13 cellular contexts compared by ENCODE assay signal in genomic region chr1:235735630-235736029, GRCh38.
DNase-seq lines count a peak whose midpoint lies in the region; ATAC-seq and FAIRE-seq lines count a peak whose summit lies in the region.
"Had no signal": no experiment of that assay in that cellular context is flagged by ENCODE, and none has a peak within 500 bp of the region (broad histone marks: within the 10 kb centered on the region; RNA-seq: fewer than 3 reads in every experiment).

No MANE protein-coding gene starts in this region.

- no peak overlapping the region for H3K27ac Mint-ChIP-seq in activated naive CD8-positive, alpha-beta T cell treated with anti-CD3 and anti-CD28 coated beads, Interleukin-2, amount 50 U/mL, for 24 hours
- no peak overlapping the region for H3K27ac Mint-ChIP-seq in activated naive CD8-positive, alpha-beta T cell treated with anti-CD3 and anti-CD28 coated beads for 36 hours

- DNase-seq in activated naive CD8-positive, alpha-beta T cell treated with anti-CD3 and anti-CD28 coated beads, Interleukin-2, amount 50 U/mL, for 24 hours, result no peak
- no peak for DNase-seq in activated naive CD8-positive, alpha-beta T cell treated with anti-CD3 and anti-CD28 coated beads for 36 hours
- DNase-seq in fibroblast of peridontal ligament (ENCODE audit: extremely low read depth) (peak; percentile 31), superior temporal gyrus (ENCODE audit: extremely low spot score) (peak; percentile 52), DMS53 treated with DMSO at 0.1 percent for 48 hours (lab: John Stamatoyannopoulos, UW; ENCODE audit: unreplicated experiment) (no peak)
- DNase-seq in activated naive CD4-positive, alpha-beta T cell treated with anti-CD3 and anti-CD28 coated beads, Interleukin-2, amount 50 U/mL, for 16 hours, result no peak
- no peak for DNase-seq in activated T-cell treated with anti-CD3 and anti-CD28 coated beads, Interleukin-2, amount 50 U/mL, for 1 hour
- DNase-seq: NCI-H1436, NCI-H774, RPMI8226, SIG-M5 had no signal

- no peaks in the 10 kb centered on the region for H3K27me3 Mint-ChIP-seq in activated naive CD8-positive, alpha-beta T cell treated with anti-CD3 and anti-CD28 coated beads, Interleukin-2, amount 50 U/mL, for 24 hours
- no peaks in the 10 kb centered on the region for H3K27me3 Mint-ChIP-seq in activated naive CD8-positive, alpha-beta T cell treated with anti-CD3 and anti-CD28 coated beads for 36 hours

- H3K4me1 Mint-ChIP-seq in activated naive CD8-positive, alpha-beta T cell treated with anti-CD3 and anti-CD28 coated beads, Interleukin-2, amount 50 U/mL, for 24 hours, result peaks cover 14% of the 10 kb centered on the region
- peaks cover 2% of the 10 kb centered on the region for H3K4me1 Mint-ChIP-seq in activated naive CD8-positive, alpha-beta T cell treated with anti-CD3 and anti-CD28 coated beads for 36 hours

- ATAC-seq in activated naive CD8-positive, alpha-beta T cell treated with anti-CD3 and anti-CD28 coated beads, Interleukin-2, amount 50 U/mL, for 24 hours, result peak; percentile 53
- ATAC-seq: HCT116 had no signal

- no peaks in the 10 kb centered on the region for H3K9me3 Mint-ChIP-seq in activated naive CD8-positive, alpha-beta T cell treated with anti-CD3 and anti-CD28 coated beads, Interleukin-2, amount 50 U/mL, for 24 hours
- H3K9me3 Mint-ChIP-seq in activated naive CD8-positive, alpha-beta T cell treated with anti-CD3 and anti-CD28 coated beads for 36 hours, result no peaks in the 10 kb centered on the region

- no peak overlapping the region for H3K4me3 Mint-ChIP-seq in activated naive CD8-positive, alpha-beta T cell treated with anti-CD3 and anti-CD28 coated beads, Interleukin-2, amount 50 U/mL, for 24 hours
- H3K4me3 Mint-ChIP-seq in activated naive CD8-positive, alpha-beta T cell treated with anti-CD3 and anti-CD28 coated beads for 36 hours, result no peak overlapping the region

- peaks cover 55% of the 10 kb centered on the region for H3K36me3 Mint-ChIP-seq in activated naive CD8-positive, alpha-beta T cell treated with anti-CD3 and anti-CD28 coated beads, Interleukin-2, amount 50 U/mL, for 24 hours (ENCODE audit: low read depth)
- H3K36me3 Mint-ChIP-seq in activated naive CD8-positive, alpha-beta T cell treated with anti-CD3 and anti-CD28 coated beads for 36 hours, result peaks cover 23% of the 10 kb centered on the region

- FAIRE-seq in TTC549 (lab: Jason Lieb, UNC), result peak; percentile 58

Comparison
In these comparisons a context has a peak if more than half of its experiments do, and no peak if none do; other contexts are left out.
1. DNase-seq: peak in fibroblast of peridontal ligament (single experiment) and superior temporal gyrus (single experiment); none in activated naive CD8-positive, alpha-beta T cell treated with anti-CD3 and anti-CD28 coated beads, Interleukin-2, amount 50 U/mL, for 24 hours (single experiment), activated naive CD8-positive, alpha-beta T cell treated with anti-CD3 and anti-CD28 coated beads for 36 hours (single experiment), activated naive CD4-positive, alpha-beta T cell treated with anti-CD3 and anti-CD28 coated beads, Interleukin-2, amount 50 U/mL, for 16 hours (single experiment), activated T-cell treated with anti-CD3 and anti-CD28 coated beads, Interleukin-2, amount 50 U/mL, for 1 hour (single experiment) and DMS53 treated with DMSO at 0.1 percent for 48 hours (single experiment).